Comparison of ENCODE assay signal across 2 cellular contexts in the genomic region with DNA sequence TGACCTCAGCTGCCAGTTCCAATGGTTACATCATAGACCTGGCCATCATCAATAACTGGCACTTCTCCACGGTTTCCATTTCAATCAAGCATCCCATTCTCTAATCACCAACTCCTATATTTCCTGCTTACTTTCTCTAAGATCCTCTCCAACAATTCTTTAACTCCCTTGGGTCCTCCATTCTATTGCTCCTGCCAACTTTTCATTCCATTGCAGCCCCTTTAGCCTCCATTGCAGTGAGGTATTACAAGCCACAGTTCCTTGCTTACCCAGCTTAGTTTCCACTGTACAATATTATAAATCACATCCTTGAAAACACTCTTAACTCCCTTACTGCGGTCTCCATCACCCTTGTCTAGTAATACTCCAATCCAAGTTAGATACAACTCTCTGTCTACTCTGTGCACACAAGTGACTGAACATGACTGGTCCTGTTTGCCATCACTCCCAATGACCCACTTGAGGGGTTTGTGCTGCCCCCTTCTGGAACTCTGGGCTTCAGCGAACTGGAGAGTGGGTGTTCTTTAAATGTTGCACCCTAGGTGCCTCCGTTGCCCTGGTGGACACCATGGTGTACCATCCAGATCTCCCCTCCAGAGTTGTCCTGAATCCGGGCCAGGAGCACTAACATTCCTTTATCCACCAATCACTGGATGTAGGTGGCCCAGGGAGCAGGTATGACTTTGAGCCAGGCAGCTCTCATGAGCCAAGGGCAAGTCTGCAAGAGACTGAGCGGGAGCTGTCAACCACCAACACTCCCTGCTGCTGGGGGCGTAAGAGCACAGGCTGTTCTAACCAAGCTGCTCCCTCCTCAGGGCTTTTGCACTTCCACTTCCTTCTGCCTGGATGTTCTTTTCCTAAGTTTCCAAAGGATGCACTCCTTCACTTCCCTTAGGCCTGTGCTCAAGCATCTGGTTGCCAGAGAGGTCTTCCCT.
TF ChIP-seq lines count a peak whose summit lies in the region.

No MANE protein-coding gene starts in this region.

TF ChIP-seq in Ishikawa, 13 proteins besides CTCF, POLR2A, EP300 and RAD21:
- TF ChIP-seq, protein P1, sequence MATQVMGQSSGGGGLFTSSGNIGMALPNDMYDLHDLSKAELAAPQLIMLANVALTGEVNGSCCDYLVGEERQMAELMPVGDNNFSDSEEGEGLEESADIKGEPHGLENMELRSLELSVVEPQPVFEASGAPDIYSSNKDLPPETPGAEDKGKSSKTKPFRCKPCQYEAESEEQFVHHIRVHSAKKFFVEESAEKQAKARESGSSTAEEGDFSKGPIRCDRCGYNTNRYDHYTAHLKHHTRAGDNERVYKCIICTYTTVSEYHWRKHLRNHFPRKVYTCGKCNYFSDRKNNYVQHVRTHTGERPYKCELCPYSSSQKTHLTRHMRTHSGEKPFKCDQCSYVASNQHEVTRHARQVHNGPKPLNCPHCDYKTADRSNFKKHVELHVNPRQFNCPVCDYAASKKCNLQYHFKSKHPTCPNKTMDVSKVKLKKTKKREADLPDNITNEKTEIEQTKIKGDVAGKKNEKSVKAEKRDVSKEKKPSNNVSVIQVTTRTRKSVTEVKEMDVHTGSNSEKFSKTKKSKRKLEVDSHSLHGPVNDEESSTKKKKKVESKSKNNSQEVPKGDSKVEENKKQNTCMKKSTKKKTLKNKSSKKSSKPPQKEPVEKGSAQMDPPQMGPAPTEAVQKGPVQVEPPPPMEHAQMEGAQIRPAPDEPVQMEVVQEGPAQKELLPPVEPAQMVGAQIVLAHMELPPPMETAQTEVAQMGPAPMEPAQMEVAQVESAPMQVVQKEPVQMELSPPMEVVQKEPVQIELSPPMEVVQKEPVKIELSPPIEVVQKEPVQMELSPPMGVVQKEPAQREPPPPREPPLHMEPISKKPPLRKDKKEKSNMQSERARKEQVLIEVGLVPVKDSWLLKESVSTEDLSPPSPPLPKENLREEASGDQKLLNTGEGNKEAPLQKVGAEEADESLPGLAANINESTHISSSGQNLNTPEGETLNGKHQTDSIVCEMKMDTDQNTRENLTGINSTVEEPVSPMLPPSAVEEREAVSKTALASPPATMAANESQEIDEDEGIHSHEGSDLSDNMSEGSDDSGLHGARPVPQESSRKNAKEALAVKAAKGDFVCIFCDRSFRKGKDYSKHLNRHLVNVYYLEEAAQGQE (IDR thresholded peaks at IDR 0.05; ENCODE audit: low read depth), result no peak
- no peak for TF ChIP-seq CREB1 (IDR thresholded peaks at IDR 0.05; ENCODE audit: low read depth)
- no peak for TF ChIP-seq FOXM1 (IDR thresholded peaks at IDR 0.05; ENCODE audit: borderline replicate concordance, low read depth)
- TF ChIP-seq ZBTB7A (IDR thresholded peaks at IDR 0.05; ENCODE audit: low read depth), result no peak
- TF ChIP-seq NFIC (IDR thresholded peaks at IDR 0.05), result no peak
- TF ChIP-seq, protein P2, sequence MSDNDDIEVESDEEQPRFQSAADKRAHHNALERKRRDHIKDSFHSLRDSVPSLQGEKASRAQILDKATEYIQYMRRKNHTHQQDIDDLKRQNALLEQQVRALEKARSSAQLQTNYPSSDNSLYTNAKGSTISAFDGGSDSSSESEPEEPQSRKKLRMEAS (IDR thresholded peaks at IDR 0.05), result no peak
- TF ChIP-seq, protein P3, sequence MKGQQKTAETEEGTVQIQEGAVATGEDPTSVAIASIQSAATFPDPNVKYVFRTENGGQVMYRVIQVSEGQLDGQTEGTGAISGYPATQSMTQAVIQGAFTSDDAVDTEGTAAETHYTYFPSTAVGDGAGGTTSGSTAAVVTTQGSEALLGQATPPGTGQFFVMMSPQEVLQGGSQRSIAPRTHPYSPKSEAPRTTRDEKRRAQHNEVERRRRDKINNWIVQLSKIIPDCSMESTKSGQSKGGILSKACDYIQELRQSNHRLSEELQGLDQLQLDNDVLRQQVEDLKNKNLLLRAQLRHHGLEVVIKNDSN (IDR thresholded peaks at IDR 0.05), result no peak
- no peak for TF ChIP-seq EGR1 (IDR thresholded peaks at IDR 0.05)
- no peak for TF ChIP-seq YY1 (IDR thresholded peaks at IDR 0.05; ENCODE audit: low read depth)
- no peak for TF ChIP-seq TCF12 (IDR thresholded peaks at IDR 0.05; ENCODE audit: low read depth)

TF ChIP-seq in HepG2, 621 proteins besides CTCF, POLR2A, EP300 and RAD21:
- TF ChIP-seq ZNF44 (CRISPR knock-in tag; IDR thresholded peaks at IDR 0.05) (no peak), ZNF354B (CRISPR knock-in tag; IDR thresholded peaks at IDR 0.05) (no peak), TEAD2 (CRISPR knock-in tag; IDR thresholded peaks at IDR 0.05) (no peak), SMC3 (IDR thresholded peaks at IDR 0.05; ENCODE audit: low read length) (0 out of 2 replicates have a peak, but pooled peaks have one; percentile 14), JARID2 (CRISPR knock-in tag; IDR thresholded peaks at IDR 0.05; ENCODE audit: insufficient replicate concordance) (no peak), STAG1 (CRISPR knock-in tag; IDR thresholded peaks at IDR 0.05) (peak; percentile 25; the same call in 1 of the 2 replicates)
